In genomic region chr13:21435710-21436151, GRCh38 we compare ENCODE assay signal across 8 cellular contexts. TPM values are rescaled to one million over a fixed set of nuclear protein-coding genes. Genes with fewer than 3 reads are reported as not detected.
DNase-seq lines count a peak whose midpoint lies in the region; ATAC-seq and TF ChIP-seq lines count a peak whose summit lies in the region.

No MANE protein-coding gene starts in this region.

- ATAC-seq in GM18502 (IDR thresholded peaks at IDR 0.05; ENCODE audit: poor library complexity, unreplicated experiment) (peak; percentile 98), HG02678 (IDR thresholded peaks at IDR 0.05; ENCODE audit: unreplicated experiment) (peak; percentile 96), Right ventricle myocardium inferior (peak; percentile 92)

- peak; percentile 94 for DNase-seq in NOMO-1 treated with DMSO at 0.1 percent for 48 hours (lab: John Stamatoyannopoulos, UW; ENCODE audit: unreplicated experiment)
- DNase-seq in activated T-helper 1 cell treated with anti-CD3 and anti-CD28 coated beads, Interleukin-2, amount 50 U/mL, for 16 hours (ENCODE audit: low read depth in 1 of 2, low spot score in 1 of 2): peak; percentile 14 to 17
- peak; percentile 69 for DNase-seq in Right ventricle myocardium inferior (ENCODE audit: missing footprints)
- no peak for DNase-seq in SHP77 treated with DMSO at 0.1 percent for 48 hours (lab: John Stamatoyannopoulos, UW)
- no peak for DNase-seq in HEK293T (ENCODE audit: extremely low spot score)

- no peak overlapping the region for H3K4me3 ChIP-seq in skin epidermis

- peak overlapping the region in 17 of 21 experiments; percentile 3 to 73 (median 61) for H3K27ac ChIP-seq in skin epidermis

- intact Hi-C loops in Right ventricle myocardium inferior (cut with DNase I): no loop called here

- CTCF ChIA-PET in HEK293T (lab: Yijun Ruan, JAX): no interaction called here

- POLR2A ChIA-PET in HEK293T (lab: Yijun Ruan, JAX): no interaction called here

TF ChIP-seq in HEK293T, 16 proteins besides CTCF, POLR2A, EP300 and RAD21:
- TF ChIP-seq HDGF (IDR thresholded peaks at IDR 0.05; ENCODE audit: borderline replicate concordance) (no peak), SP1 (IDR thresholded peaks at IDR 0.05) (no peak), ZNF384 (IDR thresholded peaks at IDR 0.05) (no peak), FOXK2 (IDR thresholded peaks at IDR 0.05) (no peak), NFRKB (IDR thresholded peaks at IDR 0.05) (no peak), LEF1 (IDR thresholded peaks at IDR 0.05; ENCODE audit: borderline replicate concordance) (no peak), ELF4 (IDR thresholded peaks at IDR 0.05) (no peak), ARNT (IDR thresholded peaks at IDR 0.05) (no peak), CTBP1 (IDR thresholded peaks at IDR 0.05; ENCODE audit: borderline replicate concordance) (no peak), PKNOX1 (IDR thresholded peaks at IDR 0.05) (no peak), BHLHE40 (IDR thresholded peaks at IDR 0.05; ENCODE audit: borderline replicate concordance) (no peak), FOXA1 (IDR thresholded peaks at IDR 0.05) (no peak), TARDBP (IDR thresholded peaks at IDR 0.05) (no peak), SUZ12 (IDR thresholded peaks at IDR 0.05) (no peak), L3MBTL2 (conservative IDR thresholded peaks at IDR 0.05) (no peak), FOXM1 (IDR thresholded peaks at IDR 0.05; ENCODE audit: borderline replicate concordance) (no peak)

RNA-seq across cellular contexts. Expression of gene ZDHHC20, which starts 23.4 kb away (rescaled TPM):
- 14.6 TPM for total RNA-seq in Right ventricle myocardium inferior

Comparison
In these comparisons a context has a peak if more than half of its experiments do, and no peak if none do; other contexts are left out.
1. DNase-seq: peak in NOMO-1 treated with DMSO at 0.1 percent for 48 hours (single experiment), activated T-helper 1 cell treated with anti-CD3 and anti-CD28 coated beads, Interleukin-2, amount 50 U/mL, for 16 hours (2 of 2) and Right ventricle myocardium inferior (single experiment); none in SHP77 treated with DMSO at 0.1 percent for 48 hours (single experiment) and HEK293T (single experiment).
2. Peak in every context shown above with its lines, with median percentiles within 50 percentile points of each other: ATAC-seq.